In genomic region chr1:15188145-15188544, GRCh38 we compare ENCODE assay signal across 16 cellular contexts. TPM values are rescaled to one million over a fixed set of nuclear protein-coding genes. Genes with fewer than 3 reads are reported as not detected.
DNase-seq lines count a peak whose midpoint lies in the region; ATAC-seq, FAIRE-seq and TF ChIP-seq lines count a peak whose summit lies in the region.
"Had no signal": no experiment of that assay in that cellular context is flagged by ENCODE, and none has a peak within 500 bp of the region (broad histone marks: within the 10 kb centered on the region; RNA-seq: fewer than 3 reads in every experiment).

No MANE protein-coding gene starts in this region.

- peak; percentile 78 for DNase-seq in NCI-H510A treated with DMSO at 0.1 percent for 48 hours (lab: John Stamatoyannopoulos, UW)
- DNase-seq in foreskin keratinocyte, result no peak
- DNase-seq in pancreas, result peak in 1 of 6 donors; percentile 65
- no peak for DNase-seq in globus pallidus (ENCODE audit: low spot score)
- no peak for DNase-seq in RCC 7860 (ENCODE audit: low spot score)
- DNase-seq in posterior vena cava (ENCODE audit: low spot score), result no peak
- DNase-seq: activated CD4-positive, alpha-beta T cell treated with anti-CD3 and anti-CD28 coated beads, Interleukin-2, amount 50 U/mL, for 1 hour; amygdala; HFFc6; NCI-H2227 treated with DMSO at 0.1 percent for 48 hours; right cardiac atrium; stimulated activated CD4-positive, alpha-beta T cell treated with anti-CD3 and anti-CD28 coated beads, Interleukin-4, amount 100 ng/mL, for 24 hours; stimulated activated naive CD4-positive, alpha-beta T cell treated with Interleukin-2 at 50 U/mL for 16 hours had no signal

- no peak for TF ChIP-seq POLR2A in gastroesophageal sphincter (IDR thresholded peaks at IDR 0.05)

- no peak for TF ChIP-seq EP300 in gastroesophageal sphincter (IDR thresholded peaks at IDR 0.05)

- TF ChIP-seq CTCF in foreskin keratinocyte (conservative IDR thresholded peaks at IDR 0.05) (no peak), pancreas (IDR thresholded peaks at IDR 0.05) (no peak), gastroesophageal sphincter (IDR thresholded peaks at IDR 0.05) (no peak)

- H3K4me1 ChIP-seq in foreskin keratinocyte (peaks cover 5% of the 10 kb centered on the region), pancreas (peaks cover 45 to 79% (median 65%) of the 10 kb centered on the region in 3 donors), gastroesophageal sphincter (peaks cover 0 to 35% (median 0%) of the 10 kb centered on the region in 3 donors)

- peak; percentile 45 for ATAC-seq in foreskin keratinocyte
- ATAC-seq in pancreas, result peak; percentile 1 to 57 (median 50)
- no peak for ATAC-seq in gastroesophageal sphincter

- WGBS in pancreas, 2 donors, result 53 to 55% methylated on average over 4 of the region's 4 CpGs
- WGBS in gastroesophageal sphincter (ENCODE audit: low coverage in 1 of 2), 2 donors, result 68% methylated on average over 4 of the region's 4 CpGs; no CpG with 5 or more reads in 1 of the 2 donors

- H3K4me3 ChIP-seq in pancreas, result no peak overlapping the region
- H3K4me3 ChIP-seq in gastroesophageal sphincter, result no peak overlapping the region

- H3K36me3 ChIP-seq in pancreas, result no peaks in the 10 kb centered on the region
- no peaks in the 10 kb centered on the region for H3K36me3 ChIP-seq in gastroesophageal sphincter

- no peaks in the 10 kb centered on the region for H3K9me3 ChIP-seq in pancreas
- no peaks in the 10 kb centered on the region for H3K9me3 ChIP-seq in gastroesophageal sphincter

- intact Hi-C loops in pancreas (cut with DNase I), result no loop called here
- intact Hi-C loops in posterior vena cava (cut with DNase I), result no loop called here

- H3K27ac ChIP-seq in foreskin keratinocyte (no peak overlapping the region), pancreas (peak overlapping the region; percentile 51 to 76 (median 67)), gastroesophageal sphincter (no peak overlapping the region)

- H3K27me3 ChIP-seq in foreskin keratinocyte (no peaks in the 10 kb centered on the region), pancreas (no peaks in the 10 kb centered on the region), gastroesophageal sphincter (no peaks in the 10 kb centered on the region)

- peak; percentile 19 for FAIRE-seq in G401.6 (lab: Jason Lieb, UNC)
- no peak for FAIRE-seq in pancreas (lab: Jason Lieb, UNC)
- FAIRE-seq in RCC 7860 (lab: Jason Lieb, UNC), result no peak

RNA-seq across cellular contexts. Expression of gene TMEM51, which starts 34.6 kb away (rescaled TPM):
- total RNA-seq in foreskin keratinocyte (15.4 and 18.1 TPM in 2 replicates), pancreas (10 to 100 TPM; 18.4 to 42.1 (median 25.6) TPM), posterior vena cava (1 to 10 TPM; 4.3 to 6.4 TPM), gastroesophageal sphincter (10 to 100 TPM; 12.6 to 34.7 (median 17.7) TPM)
- polyA plus RNA-seq in foreskin keratinocyte (19.2 and 19.5 TPM in 2 replicates), pancreas (10 to 100 TPM; 18.2 to 28.2 TPM)

RNA-seq across cellular contexts. Expression of gene FHAD1, which starts 58.9 kb away (rescaled TPM):
- total RNA-seq in foreskin keratinocyte, result 0.24 and 0.25 TPM in 2 replicates
- polyA plus RNA-seq in foreskin keratinocyte, result 0.16 and 0.24 TPM in 2 replicates
- 1 to 10 TPM; 1.1 to 5.5 (median 2.2) TPM for total RNA-seq in pancreas
- polyA plus RNA-seq in pancreas, result 1 to 10 TPM in 1 of 2 donors, under 1 TPM in 1; 0.75 to 2.1 TPM
- under 1 TPM in 1 of 2 donors, not detected in 1; 0.43 TPM for total RNA-seq in posterior vena cava
- 1 to 10 TPM in 1 of 4 donors, not detected in 3; 1.1 TPM for total RNA-seq in gastroesophageal sphincter
- total RNA-seq: activated T-helper 1 cell treated with anti-CD3 and anti-CD28 coated beads, Interleukin-12 subunit alpha, Interleukin-12 subunit beta, Interleukin-2, Interleukin-4 antibody, amounts not matched to agents 30 ng/mL and 10 ng/mL and 1 ng/mL, durations not matched to agents 14 hours and 24 hours and 36 hours had no signal

Comparison
In these comparisons a context has a peak if more than half of its experiments do, and no peak if none do; other contexts are left out.
1. H3K27ac ChIP-seq: peak in pancreas (4 of 4); none in foreskin keratinocyte (single experiment) and gastroesophageal sphincter (0 of 4).